Comparison of ENCODE assay signal across 35 cellular contexts in the genomic region with DNA sequence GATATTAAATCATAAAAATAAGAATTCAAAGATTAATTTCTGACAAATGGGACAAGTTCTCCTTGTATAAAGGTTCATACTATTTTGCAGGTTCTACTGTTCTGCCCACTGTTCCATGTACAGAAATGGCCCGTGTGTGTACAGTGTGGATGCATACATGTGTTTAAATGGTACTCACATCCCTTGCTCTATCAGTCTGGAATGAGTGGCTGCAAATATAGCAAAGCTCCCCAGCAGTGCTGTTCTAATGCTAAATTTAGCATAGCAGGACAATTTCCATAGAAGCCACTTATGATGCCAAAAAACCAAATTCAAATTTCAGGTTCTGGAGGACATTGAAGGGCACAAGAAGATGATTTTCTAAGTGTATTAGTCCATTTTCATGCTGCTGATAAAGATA. TPM values are rescaled to one million over a fixed set of nuclear protein-coding genes. Genes with fewer than 3 reads are reported as not detected.
"Had no signal": no experiment of that assay in that cellular context is flagged by ENCODE, and none has a peak within 500 bp of the region (broad histone marks: within the 10 kb centered on the region; RNA-seq: fewer than 3 reads in every experiment).

No MANE protein-coding gene starts in this region.

- H3K9ac ChIP-seq: KMS-11 had no signal

- H3K27me3 ChIP-seq: MG63 had no signal

- DNase-seq: Karpas-422, Kasumi-1, KG1, MG63, MM.1S, MV-4-11, NCI-H1048, NCI-H1092, NCI-H1092 treated with DMSO at 0.1 percent for 48 hours, NCI-H1105, NCI-H1105 treated with DMSO at 0.1 percent for 48 hours, NCI-H1417, NCI-H1417 treated with DMSO at 0.1 percent for 48 hours, NCI-H1436, NCI-H1436 treated with DMSO at 0.1 percent for 48 hours, NCI-H146, NCI-H1694, NCI-H187, NCI-H187 treated with DMSO at 0.1 percent for 48 hours, NCI-H1930, NCI-H2029, NCI-H2029 treated with DMSO at 0.1 percent for 48 hours, NCI-H2081, NCI-H2081 treated with DMSO at 0.1 percent for 48 hours, NCI-H2107, NCI-H2171, NCI-H2171 treated with DMSO at 0.1 percent for 48 hours, NCI-H2227 treated with DMSO at 0.1 percent for 48 hours, NCI-H226, NCI-H345, NCI-H446, NCI-H446 treated with DMSO at 0.1 percent for 48 hours, NCI-H510A had no signal

- H3K9me3 ChIP-seq: MG63 had no signal

- H3K4me2 ChIP-seq: KMS-11 had no signal

- H3K36me3 ChIP-seq: MG63 had no signal

- H3K4me3 ChIP-seq: MG63 had no signal

- H3K27ac ChIP-seq: KMS-11 had no signal

RNA-seq across cellular contexts. Expression of a gene that starts 9.4 kb away (rescaled TPM):
- total RNA-seq: MCF 10A had no signal
